Comparison of ENCODE assay signal across 14 cellular contexts in genomic region chr2:98161202-98161601, GRCh38.
"Had no signal": no experiment of that assay in that cellular context is flagged by ENCODE, and none has a peak within 500 bp of the region (broad histone marks: within the 10 kb centered on the region; RNA-seq: fewer than 3 reads in every experiment).

No MANE protein-coding gene starts in this region.

- H3K36me3 ChIP-seq: uterus, WERI-Rb-1 had no signal

- H3K27me3 Mint-ChIP-seq: activated CD8-positive, alpha-beta T cell treated with anti-CD3 and anti-CD28 coated beads for 36 hours had no signal

- H3K4me3 ChIP-seq: uterus had no signal

- H3K27ac Mint-ChIP-seq: activated CD4-positive, alpha-beta T cell treated with anti-CD3 and anti-CD28 coated beads for 36 hours; activated CD8-positive, alpha-beta T cell treated with anti-CD3 and anti-CD28 coated beads for 36 hours; activated naive CD8-positive, alpha-beta T cell treated with anti-CD3 and anti-CD28 coated beads, Interleukin-2, amount 50 U/mL, for 24 hours; mesothelial cell of epicardium; T-cell had no signal

- ATAC-seq: activated CD4-positive, alpha-beta T cell treated with anti-CD3 and anti-CD28 coated beads for 36 hours; activated CD8-positive, alpha-beta T cell treated with anti-CD3 and anti-CD28 coated beads for 36 hours; activated naive CD8-positive, alpha-beta T cell treated with anti-CD3 and anti-CD28 coated beads, Interleukin-2, amount 50 U/mL, for 24 hours; T-cell had no signal

- H3K4me1 Mint-ChIP-seq: activated CD4-positive, alpha-beta T cell treated with anti-CD3 and anti-CD28 coated beads for 36 hours; activated naive CD8-positive, alpha-beta T cell treated with anti-CD3 and anti-CD28 coated beads, Interleukin-2, amount 50 U/mL, for 24 hours; T-cell had no signal

- DNase-seq: activated CD4-positive, alpha-beta T cell treated with anti-CD3 and anti-CD28 coated beads for 36 hours; activated CD8-positive, alpha-beta T cell treated with anti-CD3 and anti-CD28 coated beads for 36 hours; activated naive CD4-positive, alpha-beta T cell treated with Interleukin-2 at 50 U/mL for 16 hours; activated naive CD8-positive, alpha-beta T cell treated with anti-CD3 and anti-CD28 coated beads, Interleukin-2, amount 50 U/mL, for 24 hours; cerebellar nuclear complex; dermis blood vessel endothelial cell; erythroblast; posterior cingulate gyrus; stimulated activated CD4-positive, alpha-beta T cell treated with anti-CD3 and anti-CD28 coated beads, Interleukin-2, amount 100 ng/mL, for 48 hours; stimulated activated naive CD4-positive, alpha-beta T cell treated with Interleukin-2 at 50 U/mL for 16 hours; T-cell; uterus; WERI-Rb-1 had no signal

- H3K9me3 ChIP-seq: uterus had no signal

- H3K9me3 Mint-ChIP-seq: activated CD8-positive, alpha-beta T cell treated with anti-CD3 and anti-CD28 coated beads for 36 hours; activated naive CD8-positive, alpha-beta T cell treated with anti-CD3 and anti-CD28 coated beads, Interleukin-2, amount 50 U/mL, for 24 hours; mesothelial cell of epicardium; T-cell had no signal

- H3K27me3 ChIP-seq: uterus had no signal

- H3K27ac ChIP-seq: WERI-Rb-1 had no signal

- H3K36me3 Mint-ChIP-seq: mesothelial cell of epicardium, T-cell had no signal

- H3K4me1 ChIP-seq: uterus had no signal

- H3K4me3 Mint-ChIP-seq: activated CD4-positive, alpha-beta T cell treated with anti-CD3 and anti-CD28 coated beads for 36 hours; activated CD8-positive, alpha-beta T cell treated with anti-CD3 and anti-CD28 coated beads for 36 hours; activated naive CD8-positive, alpha-beta T cell treated with anti-CD3 and anti-CD28 coated beads, Interleukin-2, amount 50 U/mL, for 24 hours; mesothelial cell of epicardium; T-cell had no signal
